8 cellular contexts compared by ENCODE assay signal in the genomic region with DNA sequence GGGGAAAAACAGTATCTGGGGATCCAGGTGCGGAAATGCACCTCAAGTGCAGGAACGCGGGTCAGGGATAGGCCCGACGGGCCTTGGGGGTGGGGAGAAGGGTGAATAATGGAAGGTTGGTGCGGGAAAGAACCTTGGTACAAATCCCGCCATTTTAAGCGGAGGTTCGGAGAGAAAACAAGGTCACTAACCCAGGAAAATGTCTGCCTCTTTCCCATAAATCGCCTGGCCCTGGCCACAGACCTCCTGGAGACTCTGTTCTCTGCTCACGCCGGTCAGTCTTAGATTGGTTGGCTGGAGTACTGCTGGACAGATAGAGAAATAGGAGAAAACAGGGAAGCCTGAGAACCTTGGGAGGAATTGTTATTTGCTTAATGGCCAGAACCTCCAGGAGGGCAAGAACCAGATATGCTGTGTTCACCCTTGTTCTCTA. TPM values are rescaled to one million over a fixed set of nuclear protein-coding genes. Genes with fewer than 3 reads are reported as not detected.
DNase-seq lines count a peak whose midpoint lies in the region; ATAC-seq, FAIRE-seq and TF ChIP-seq lines count a peak whose summit lies in the region.

No MANE protein-coding gene starts in this region.

- peak overlapping the region; percentile 85 for H3K4me2 ChIP-seq in A549

- peak overlapping the region; percentile 68; the same call in 2 of the 3 replicates for H3K4me3 ChIP-seq in A549
- H3K4me3 ChIP-seq in HUES6 (ENCODE audit: low read depth, low read length): peak overlapping the region; percentile 94
- peak overlapping the region in 3 of 4 donors; percentile 13 to 93 (median 44) for H3K4me3 ChIP-seq in adrenal gland
- peak overlapping the region; percentile 58 to 84 for H3K4me3 ChIP-seq in stomach smooth muscle (ENCODE audit: low read length in 2 of 2)

- H3K36me3 ChIP-seq in HUES6 (ENCODE audit: control insufficient read depth, insufficient read depth, low read length) (peaks cover 8% of the 10 kb centered on the region), adrenal gland (replicated peaks in 1 of 2) (no peaks in the 10 kb centered on the region), stomach smooth muscle (ENCODE audit: control insufficient read depth in 2 of 2, insufficient read depth in 2 of 2, low read length in 2 of 2) (no peaks in the 10 kb centered on the region)

- H3K27me3 ChIP-seq in HUES6 (ENCODE audit: control insufficient read depth, insufficient read depth, low read length) (no peaks in the 10 kb centered on the region), adrenal gland (no peaks in the 10 kb centered on the region), stomach smooth muscle (ENCODE audit: control insufficient read depth in 1 of 2, insufficient read depth in 2 of 2, low read length in 2 of 2) (no peaks in the 10 kb centered on the region)

- TF ChIP-seq RAD21 in A549 (conservative IDR thresholded peaks at IDR 0.05 in 1 of 2, IDR thresholded peaks at IDR 0.05 in 1 of 2): no peak

- peaks cover 38% of the 10 kb centered on the region; the same call in 2 of the 3 replicates for H3K4me1 ChIP-seq in A549
- peaks cover 26% of the 10 kb centered on the region for H3K4me1 ChIP-seq in HUES6 (ENCODE audit: control insufficient read depth, insufficient read depth, low read length)
- H3K4me1 ChIP-seq in adrenal gland (replicated peaks in 1 of 2): peaks cover 28 to 50% of the 10 kb centered on the region in 2 donors
- H3K4me1 ChIP-seq in stomach smooth muscle (ENCODE audit: control insufficient read depth, insufficient read depth, low read length): peaks cover 4% of the 10 kb centered on the region

- no peak for TF ChIP-seq CTCF in A549 (IDR thresholded peaks at IDR 0.05)
- TF ChIP-seq CTCF in adrenal gland (IDR thresholded peaks at IDR 0.05): no peak

- CTCF ChIA-PET in A549 (lab: Yijun Ruan, JAX): interaction anchor here (1.4 kb wide), 1 partner anchor 8 kb away, joined by 3 read pairs; no protein-coding TSS in a partner anchor

- POLR2A ChIA-PET in A549 (lab: Yijun Ruan, JAX): interaction anchor here (1.2 kb wide), 1 partner anchor 177 kb away, joined by 5 read pairs; no protein-coding TSS in a partner anchor

- TF ChIP-seq POLR2A in A549 (IDR thresholded peaks at IDR 0.05; ENCODE audit: low read length): no peak
- no peak for TF ChIP-seq POLR2A in adrenal gland (IDR thresholded peaks at IDR 0.05)

- H3K9me3 ChIP-seq in A549 (no peaks in the 10 kb centered on the region), HUES6 (ENCODE audit: control insufficient read depth, insufficient read depth, low read depth, low read length) (no peaks in the 10 kb centered on the region), adrenal gland (replicated peaks in 1 of 3) (no peaks in the 10 kb centered on the region), stomach smooth muscle (ENCODE audit: control insufficient read depth in 2 of 2, low read length in 2 of 2) (no peaks in the 10 kb centered on the region)

- H3K27ac ChIP-seq in A549 (peak overlapping the region; percentile 89 to 99), HUES6 (ENCODE audit: low read depth, low read length) (peak overlapping the region; percentile 100), adrenal gland (peak overlapping the region; percentile 99 to 100 (median 99)), stomach smooth muscle (ENCODE audit: low read length) (peak overlapping the region; percentile 97)

- no peak for ATAC-seq in A549
- ATAC-seq in esophagus mucosa: no peak

- TF ChIP-seq EP300 in A549 (IDR thresholded peaks at IDR 0.05): no peak

- no peak for DNase-seq in A549 (ENCODE audit: low read depth in 1 of 2, low spot score in 1 of 2)
- DNase-seq in adrenal gland: peak in 6 of 7 donors; percentile 59 to 70 (median 64)
- peak; percentile 24 for DNase-seq in iris pigment epithelial cell (ENCODE audit: low read depth)
- no peak for DNase-seq in stimulated activated CD4-positive, alpha-beta T cell treated with anti-CD3 and anti-CD28 coated beads, Interleukin-2, amount 100 ng/mL, for 24 hours
- DNase-seq in HuH-7 (ENCODE audit: low spot score): no peak

- H3K9ac ChIP-seq in HUES6 (ENCODE audit: low read length) (peak overlapping the region; percentile 99), stomach smooth muscle (ENCODE audit: low read length in 2 of 2) (peak overlapping the region; percentile 84 to 95)

- intact Hi-C loops in adrenal gland (cut with DNase I): loop anchor here in 1 of 2 donors (10.0 kb wide), 1 partner anchor 421 kb away; no protein-coding TSS in a partner anchor

- 85% methylated on average over 12 of the region's 12 CpGs for WGBS in A549 (ENCODE audit: missing lambda C conversion rate)
- WGBS in adrenal gland, 4 donors: 23 to 34% (median 26%) methylated on average over 12 of the region's 12 CpGs

- FAIRE-seq in A549 (lab: Jason Lieb, UNC): no peak

TF ChIP-seq in A549, 52 proteins besides CTCF, POLR2A, EP300 and RAD21:
- no peak for TF ChIP-seq RARB (CRISPR knock-in tag; IDR thresholded peaks at IDR 0.05)

RNA-seq across cellular contexts. Expression of a gene that starts 0.9 kb away (rescaled TPM):
- 33.0 and 45.4 TPM in 2 replicates for polyA plus RNA-seq in A549 (2011; rRNA removed)
- 13.0 and 14.3 TPM in 2 replicates for polyA plus RNA-seq in A549 (2012; cell fraction: cytosol; rRNA removed)
- polyA plus RNA-seq in A549 (2012; cell fraction: nucleus; rRNA removed): 6.4 and 10.1 TPM in 2 replicates
- polyA plus RNA-seq in A549 (2017; fragmentation: RNase III; extraction: RNeasy Plus Mini Kit Qiagen cat#74134 plus additional on column Dnase treatment): 44.2 to 46.7 TPM (median 44.2 TPM) in 3 replicates
- 31.1 and 35.3 TPM in 2 replicates for polyA minus RNA-seq in A549 (2011; rRNA and poly(A)+ RNA removed)
- total RNA-seq in adrenal gland: 100 to 1,000 TPM in 5 of 8 donors, 10 to 100 TPM in 3; 73.9 to 141 (median 113) TPM
- 100 to 1,000 TPM in 1 of 3 donors, 10 to 100 TPM in 2; 42.8 to 159 (median 50.9) TPM for polyA plus RNA-seq in adrenal gland
- 62.8 TPM for total RNA-seq in esophagus mucosa

RNA-seq across cellular contexts. Expression of a gene that starts 25.6 kb away (rescaled TPM):
- 32.7 and 40.8 TPM in 2 replicates for polyA plus RNA-seq in A549 (2011; rRNA removed)
- polyA plus RNA-seq in A549 (2012; cell fraction: cytosol; rRNA removed): 18.8 and 21.4 TPM in 2 replicates
- 6.7 and 14.4 TPM in 2 replicates for polyA plus RNA-seq in A549 (2012; cell fraction: nucleus; rRNA removed)
- polyA plus RNA-seq in A549 (2017; fragmentation: RNase III; extraction: RNeasy Plus Mini Kit Qiagen cat#74134 plus additional on column Dnase treatment): 40.9 to 41.9 TPM (median 41.6 TPM) in 3 replicates
- 4.5 and 4.8 TPM in 2 replicates for polyA minus RNA-seq in A549 (2011; rRNA and poly(A)+ RNA removed)
- 10 to 100 TPM; 32.0 to 90.3 (median 61.4) TPM for total RNA-seq in adrenal gland
- 10 to 100 TPM; 52.0 to 68.6 (median 68.6) TPM for polyA plus RNA-seq in adrenal gland
- 24.3 TPM for total RNA-seq in esophagus mucosa

RNA-seq across cellular contexts. Expression of a gene that starts 46.8 kb away (rescaled TPM):
- polyA plus RNA-seq in A549 (2011; rRNA removed) (11.7 and 13.6 TPM in 2 replicates), A549 (2017; fragmentation: RNase III; extraction: RNeasy Plus Mini Kit Qiagen cat#74134 plus additional on column Dnase treatment) (16.0 to 18.3 TPM (median 16.4 TPM) in 3 replicates), adrenal gland (1 to 10 TPM; 2.3 to 3.2 (median 2.7) TPM)
- 9.0 and 11.6 TPM in 2 replicates for polyA plus RNA-seq in A549 (2012; cell fraction: cytosol; rRNA removed)
- 7.1 and 9.3 TPM in 2 replicates for polyA plus RNA-seq in A549 (2012; cell fraction: nucleus; rRNA removed)
- 2.8 and 3.9 TPM in 2 replicates for polyA minus RNA-seq in A549 (2011; rRNA and poly(A)+ RNA removed)
- total RNA-seq in adrenal gland (10 to 100 TPM in 1 of 8 donors, 1 to 10 TPM in 7; 3.0 to 10.3 (median 5.1) TPM), esophagus mucosa (0.80 TPM)

Comparison
In these comparisons a context has a peak if more than half of its experiments do, and no peak if none do; other contexts are left out.
1. DNase-seq: peak in adrenal gland (6 of 7) and iris pigment epithelial cell (single experiment); none in A549 (0 of 2), stimulated activated CD4-positive, alpha-beta T cell treated with anti-CD3 and anti-CD28 coated beads, Interleukin-2, amount 100 ng/mL, for 24 hours (0 of 2) and HuH-7 (single experiment).
2. H3K4me3 ChIP-seq: peak in every context shown above with its lines; median percentile 94 in HUES6; 71 in stomach smooth muscle; 68 in A549; 44 in adrenal gland.
3. Peak in every context shown above with its lines, with median percentiles within 50 percentile points of each other: H3K27ac ChIP-seq.